Comparison of ENCODE assay signal across 14 cellular contexts in genomic region chr1:154290921-154291320, GRCh38. TPM values are rescaled to one million over a fixed set of nuclear protein-coding genes. Genes with fewer than 3 reads are reported as not detected.
DNase-seq lines count a peak whose midpoint lies in the region; ATAC-seq, FAIRE-seq and TF ChIP-seq lines count a peak whose summit lies in the region.
"Had no signal": no experiment of that assay in that cellular context is flagged by ENCODE, and none has a peak within 500 bp of the region (broad histone marks: within the 10 kb centered on the region; RNA-seq: fewer than 3 reads in every experiment).

No MANE protein-coding gene starts in this region.

- TF ChIP-seq CTCF in K562 (IDR thresholded peaks at IDR 0.05 in 2 of 3, conservative IDR thresholded peaks at IDR 0.05 in 1 of 3; ENCODE audit: insufficient read depth in 2 of 3, low read depth in 1 of 3, low read length in 3 of 3) (no peak; a peak in 1 of 6 replicates), neural progenitor cell (IDR thresholded peaks at IDR 0.05) (no peak)

- peak; percentile 73 for ATAC-seq in K562
- ATAC-seq in GM19397 (IDR thresholded peaks at IDR 0.05; ENCODE audit: unreplicated experiment), result no peak

- H3K9me3 Mint-ChIP-seq in neural progenitor cell, result peaks cover 24% of the 10 kb centered on the region

- H3K27me3 ChIP-seq in K562 (ENCODE audit: control insufficient read depth in 2 of 2, insufficient read depth in 2 of 2, low read length in 2 of 2) (no peaks in the 10 kb centered on the region), neural progenitor cell (no peaks in the 10 kb centered on the region)
- H3K27me3 ChIP-seq: BLaER1 had no signal

- in situ Hi-C loops in K562 (cut with MboI), result no loop called here

- H3K9ac ChIP-seq in K562 (ENCODE audit: insufficient read depth in 1 of 2, low read depth in 2 of 2, low read length in 2 of 2) (peak overlapping the region; percentile 49 to 77; a peak in 3 of 4 replicates), neural progenitor cell (no peak overlapping the region)
- H3K9ac ChIP-seq: BLaER1 had no signal

- POLR2A ChIA-PET in K562 (lab: Yijun Ruan, JAX), result interaction anchor here (1.0 to 2.4 kb wide), 7 partner anchors 13 to 323 kb away, joined by 3 to 10 read pairs (median 3); partner anchors contain the start of gene CREB3L4

- CTCF ChIA-PET in K562 (lab: Yijun Ruan, JAX; ENCODE audit: low intra/inter-chr PET ratio), result no interaction called here

- H4K20me1 ChIP-seq in K562 (replicated peaks; ENCODE audit: control insufficient read depth, insufficient read depth, low read length), result no peaks in the 10 kb centered on the region
- no peaks in the 10 kb centered on the region for H4K20me1 ChIP-seq in neural progenitor cell (ENCODE audit: low read depth)
- H4K20me1 ChIP-seq: BLaER1 had no signal

- no peak for TF ChIP-seq EP300 in K562 (IDR thresholded peaks at IDR 0.05; ENCODE audit: low read length)

- peaks cover 2% of the 10 kb centered on the region for H3K36me3 Mint-ChIP-seq in neural progenitor cell

- H3K9me3 ChIP-seq in K562 (replicated peaks; ENCODE audit: control insufficient read depth, insufficient read depth, low read depth, low read length), result peaks cover 8% of the 10 kb centered on the region
- H3K9me3 ChIP-seq in neural progenitor cell (ENCODE audit: low read depth), result peaks cover 11% of the 10 kb centered on the region

- H3K27me3 Mint-ChIP-seq in neural progenitor cell (ENCODE audit: insufficient read depth, low read depth), result peaks cover 3% of the 10 kb centered on the region

- H2AFZ ChIP-seq in K562 (ENCODE audit: low read depth, low read length) (peak overlapping the region; percentile 83), neural progenitor cell (replicated peaks) (peak overlapping the region; percentile 48)

- no peak overlapping the region for H3K4me3 Mint-ChIP-seq in neural progenitor cell

- H3K4me3 ChIP-seq in K562, result no peak overlapping the region
- H3K4me3 ChIP-seq in neural progenitor cell, result no peak overlapping the region
- H3K4me3 ChIP-seq: BLaER1 had no signal

- FAIRE-seq in K562 (lab: Jason Lieb, UNC), result peak; percentile 26

- DNase-seq in NCI-H146 (lab: John Stamatoyannopoulos, UW) (peak; percentile 8), NCI-H146 treated with DMSO at 0.1 percent for 48 hours (lab: John Stamatoyannopoulos, UW; ENCODE audit: unreplicated experiment) (no peak), K562 (ENCODE audit: extremely low read depth in 1 of 4, low spot score in 3 of 4) (peak in 2 of 4 experiments; percentile 10 to 32), neural progenitor cell (ENCODE audit: low spot score) (no peak), GM19240 (ENCODE audit: insufficient read length, low spot score) (no peak), NAMALWA (ENCODE audit: low spot score) (no peak)
- DNase-seq: DMS53, HCEC 1CT had no signal

- no TSS peak for BruUV-seq in K562 (replicated peaks; lab: Mats Ljungman, UMichigan)

- no peak for TF ChIP-seq POLR2A in K562 (conservative IDR thresholded peaks at IDR 0.05)

- H3F3A ChIP-seq in neural progenitor cell (ENCODE audit: low read depth), result peaks cover 9% of the 10 kb centered on the region

- WGBS in K562 (ENCODE audit: insufficient coverage, low coverage, missing lambda C conversion rate), result 67% methylated on average over 1 of the region's 1 CpG

- H3K4me1 ChIP-seq in K562 (replicated peaks in 1 of 2; ENCODE audit: control insufficient read depth in 2 of 2, insufficient read depth in 2 of 2, low read length in 2 of 2), result peaks cover 12 to 14% of the 10 kb centered on the region in 2 experiments; a peak in 4 of 5 replicates
- H3K4me1 ChIP-seq in neural progenitor cell, result peaks cover 10% of the 10 kb centered on the region
- H3K4me1 ChIP-seq: BLaER1 had no signal

- H3K36me3 ChIP-seq in K562 (ENCODE audit: control insufficient read depth, insufficient read depth, low read length) (no peaks in the 10 kb centered on the region), neural progenitor cell (no peaks in the 10 kb centered on the region)
- H3K36me3 ChIP-seq: BLaER1 had no signal

- H3K9me1 ChIP-seq in K562 (ENCODE audit: control insufficient read depth, insufficient read depth, low read length), result no peaks in the 10 kb centered on the region

- peaks cover 7% of the 10 kb centered on the region for H3K4me1 Mint-ChIP-seq in neural progenitor cell

- peak overlapping the region; percentile 65 for H3K4me2 ChIP-seq in K562 (ENCODE audit: insufficient read depth, low read length)
- H3K4me2 ChIP-seq in neural progenitor cell, result peak overlapping the region; percentile 48
- H3K4me2 ChIP-seq: BLaER1 had no signal

- H3K27ac Mint-ChIP-seq in neural progenitor cell, result no peak overlapping the region

- peak overlapping the region; percentile 76 for H3K27ac ChIP-seq in K562 (ENCODE audit: extremely low read depth, low read depth, low read length)
- peak overlapping the region; percentile 38 for H3K27ac ChIP-seq in neural progenitor cell
- H3K27ac ChIP-seq: 22Rv1, BLaER1, HL-60 had no signal

- H3K79me2 ChIP-seq in K562 (ENCODE audit: control insufficient read depth, insufficient read depth, low read length), result no peaks in the 10 kb centered on the region
- no peaks in the 10 kb centered on the region for H3K79me2 ChIP-seq in neural progenitor cell (ENCODE audit: low read depth)

- intact Hi-C loops in K562 (cut with micrococcal nuclease), result loop anchor here (2.0 kb wide), 1 partner anchor 30 kb away; the partner anchor contains the start of gene AQP10

- TF ChIP-seq RAD21 in K562 (CRISPR knock-in tag; conservative IDR thresholded peaks at IDR 0.05 in 1 of 2, IDR thresholded peaks at IDR 0.05 in 1 of 2), result no peak

TF ChIP-seq in K562, 482 proteins besides CTCF, POLR2A, EP300 and RAD21:
- TF ChIP-seq NR2C1 (IDR thresholded peaks at IDR 0.05), result no peak
- no peak for TF ChIP-seq NR2C1 (tag; IDR thresholded peaks at IDR 0.05)

RNA-seq across cellular contexts. Expression of gene HAX1, which starts 18.5 kb away (rescaled TPM):
- 73.9 and 115 TPM in 2 replicates for total RNA-seq in K562 (2011; cell fraction: chromatin; rRNA removed; ENCODE audit: low replicate concordance)
- total RNA-seq in K562 (2011; cell fraction: nucleolus; rRNA removed), result 87.5 and 93.4 TPM in 2 replicates
- total RNA-seq in K562 (2011; cell fraction: nucleoplasm; rRNA removed), result 74.8 and 85.6 TPM in 2 replicates
- total RNA-seq in K562 (2014; rRNA removed), result 182 and 218 TPM in 2 replicates
- 194 and 200 TPM in 2 replicates for total RNA-seq in K562 (2014; rRNA removed; fragmentation: Illumina TruSeq; extraction: Trizol)
- 167 and 172 TPM in 2 replicates for total RNA-seq in K562 (2015; rRNA removed; fragmentation: Illumina TruSeq; extraction: Trizol)
- 140 and 143 TPM in 2 replicates for total RNA-seq in K562 (2021)
- polyA plus RNA-seq in K562 (2011; rRNA removed), result 239 and 276 TPM in 2 replicates
- 257 and 270 TPM in 2 replicates for polyA plus RNA-seq in K562 (2011; cell fraction: cytosol; rRNA removed)
- 237 and 330 TPM in 2 replicates for polyA plus RNA-seq in K562 (2011; cell fraction: nucleus; rRNA removed)
- polyA plus RNA-seq in K562 (2012), result 159 and 456 TPM in 2 replicates
- polyA plus RNA-seq in K562 (2014; fragmentation: Illumina TruSeq; extraction: Trizol), result 200 and 240 TPM in 2 replicates
- polyA plus RNA-seq in K562 (2014; fragmentation: Nextera tagmentation; extraction: Ambion mirVana), result 100 to 1,000 TPM; 447 to 492 TPM
- 234 and 245 TPM in 2 replicates for polyA plus RNA-seq in K562 (2014; rRNA removed)
- 100 and 110 TPM in 2 replicates for polyA minus RNA-seq in K562 (2011; rRNA and poly(A)+ RNA removed)
- polyA minus RNA-seq in K562 (2011; cell fraction: cytosol; rRNA and poly(A)+ RNA removed), result 55.1 and 55.3 TPM in 2 replicates
- 26.4 and 58.1 TPM in 2 replicates for polyA minus RNA-seq in K562 (2011; cell fraction: nucleus; rRNA and poly(A)+ RNA removed)
- 57.9 and 65.9 TPM in 2 replicates for total RNA-seq in neural progenitor cell (ENCODE audit: low replicate concordance)

RNA-seq across cellular contexts. Expression of gene AQP10, which starts 30.0 kb away (rescaled TPM):
- 12.4 and 39.7 TPM in 2 replicates for total RNA-seq in K562 (2011; cell fraction: chromatin; rRNA removed; ENCODE audit: low replicate concordance)
- 21.6 and 25.0 TPM in 2 replicates for total RNA-seq in K562 (2011; cell fraction: nucleolus; rRNA removed)
- total RNA-seq in K562 (2011; cell fraction: nucleoplasm; rRNA removed), result 21.3 and 24.8 TPM in 2 replicates
- total RNA-seq in K562 (2014; rRNA removed) (1.9 and 2.1 TPM in 2 replicates), K562 (2014; rRNA removed; fragmentation: Illumina TruSeq; extraction: Trizol) (1.7 and 1.9 TPM in 2 replicates), K562 (2015; rRNA removed; fragmentation: Illumina TruSeq; extraction: Trizol) (1.3 and 1.5 TPM in 2 replicates), K562 (2021) (3.7 and 4.9 TPM in 2 replicates), neural progenitor cell (ENCODE audit: low replicate concordance) (not detected in 2 replicates)
- polyA plus RNA-seq in K562 (2011; rRNA removed) (9.7 and 20.6 TPM in 2 replicates), K562 (2014; fragmentation: Illumina TruSeq; extraction: Trizol) (5.6 and 7.4 TPM in 2 replicates), K562 (2014; fragmentation: Nextera tagmentation; extraction: Ambion mirVana) (under 1 TPM; 0.37 to 0.56 TPM), K562 (2014; rRNA removed) (4.5 and 5.0 TPM in 2 replicates)
- 16.4 and 28.3 TPM in 2 replicates for polyA plus RNA-seq in K562 (2011; cell fraction: cytosol; rRNA removed)
- polyA plus RNA-seq in K562 (2011; cell fraction: nucleus; rRNA removed), result 46.5 and 76.2 TPM in 2 replicates
- 6.3 and 8.5 TPM in 2 replicates for polyA plus RNA-seq in K562 (2012)
- 4.2 and 5.3 TPM in 2 replicates for polyA minus RNA-seq in K562 (2011; rRNA and poly(A)+ RNA removed)
- polyA minus RNA-seq in K562 (2011; cell fraction: cytosol; rRNA and poly(A)+ RNA removed), result 2.0 and 5.8 TPM in 2 replicates
- polyA minus RNA-seq in K562 (2011; cell fraction: nucleus; rRNA and poly(A)+ RNA removed), result 6.1 and 21.7 TPM in 2 replicates
- total RNA-seq: A673, H4 had no signal

RNA-seq across cellular contexts. Expression of gene ATP8B2, which starts 34.4 kb away (rescaled TPM):
- 111 and 197 TPM in 2 replicates for total RNA-seq in K562 (2011; cell fraction: chromatin; rRNA removed; ENCODE audit: low replicate concordance)
- 114 and 120 TPM in 2 replicates for total RNA-seq in K562 (2011; cell fraction: nucleolus; rRNA removed)
- 96.1 and 116 TPM in 2 replicates for total RNA-seq in K562 (2011; cell fraction: nucleoplasm; rRNA removed)
- 33.2 and 53.4 TPM in 2 replicates for total RNA-seq in K562 (2014; rRNA removed)
- 16.0 and 16.9 TPM in 2 replicates for total RNA-seq in K562 (2014; rRNA removed; fragmentation: Illumina TruSeq; extraction: Trizol)
- 12.3 and 12.4 TPM in 2 replicates for total RNA-seq in K562 (2015; rRNA removed; fragmentation: Illumina TruSeq; extraction: Trizol)
- 28.4 and 29.8 TPM in 2 replicates for total RNA-seq in K562 (2021)
- polyA plus RNA-seq in K562 (2011; rRNA removed), result 21.5 and 33.4 TPM in 2 replicates
- 40.1 and 47.5 TPM in 2 replicates for polyA plus RNA-seq in K562 (2011; cell fraction: cytosol; rRNA removed)
- polyA plus RNA-seq in K562 (2011; cell fraction: nucleus; rRNA removed), result 95.1 and 98.0 TPM in 2 replicates
- 12.2 and 12.6 TPM in 2 replicates for polyA plus RNA-seq in K562 (2012)
- 18.4 and 22.1 TPM in 2 replicates for polyA plus RNA-seq in K562 (2014; fragmentation: Illumina TruSeq; extraction: Trizol)
- polyA plus RNA-seq in K562 (2014; fragmentation: Nextera tagmentation; extraction: Ambion mirVana), result under 1 TPM; 0.27 to 0.58 TPM
- polyA plus RNA-seq in K562 (2014; rRNA removed), result 23.8 and 29.4 TPM in 2 replicates
- 24.4 and 25.3 TPM in 2 replicates for polyA minus RNA-seq in K562 (2011; rRNA and poly(A)+ RNA removed)
- 14.8 and 19.1 TPM in 2 replicates for polyA minus RNA-seq in K562 (2011; cell fraction: cytosol; rRNA and poly(A)+ RNA removed)
- 25.3 and 46.8 TPM in 2 replicates for polyA minus RNA-seq in K562 (2011; cell fraction: nucleus; rRNA and poly(A)+ RNA removed)
- 41.6 and 63.4 TPM in 2 replicates for total RNA-seq in neural progenitor cell (ENCODE audit: low replicate concordance)
